In the genomic region with DNA sequence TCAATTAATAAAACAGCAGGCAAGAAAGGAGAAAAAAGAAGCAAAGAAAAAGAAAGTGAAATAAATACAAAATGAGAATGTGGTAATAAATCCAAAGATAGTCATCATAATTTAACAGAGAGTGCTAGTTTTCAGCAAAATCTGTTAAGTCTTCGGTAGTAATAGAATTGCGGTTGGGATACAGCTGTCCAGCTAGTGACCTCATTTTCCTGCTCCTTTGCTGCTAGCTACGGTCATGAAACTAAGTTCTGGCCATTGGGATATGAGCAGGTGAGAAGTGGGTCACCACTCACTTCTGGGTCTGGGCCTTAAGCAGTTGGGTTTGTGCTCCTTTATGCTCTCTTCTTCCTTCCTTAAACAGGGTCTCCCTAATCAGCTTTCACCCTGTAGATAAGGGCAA, we compare ENCODE assay signal across 28 cellular contexts.
"Had no signal": no experiment of that assay in that cellular context is flagged by ENCODE, and none has a peak within 500 bp of the region (broad histone marks: within the 10 kb centered on the region; RNA-seq: fewer than 3 reads in every experiment).

No MANE protein-coding gene starts in this region.

- H3K36me3 ChIP-seq: left ventricle myocardium inferior, pancreas, prostate gland, spleen, suprapubic skin, thoracic aorta, tibial artery, upper lobe of right lung had no signal

- H3K9me3 ChIP-seq: pancreas, prostate gland, thoracic aorta, tibial artery, upper lobe of right lung had no signal

- H3K4me1 ChIP-seq: upper lobe of right lung had no signal

- H3K9me3 Mint-ChIP-seq: stimulated activated effector memory CD8-positive, alpha-beta T cell treated with anti-CD3 and anti-CD28 coated beads, Interleukin-12 subunit alpha, Interleukin-12 subunit beta, amount 100 ng/mL, for 72 hours had no signal

- H3K4me3 Mint-ChIP-seq: immature natural killer cell; mesothelial cell of epicardium; naive thymus-derived CD4-positive, alpha-beta T cell; natural killer cell treated with Interleukin-12 subunit alpha and Interleukin-12 subunit beta and Interleukin-15 and Interleukin-18, amount 100 ng/mL, for 72 hours; stimulated activated effector memory CD8-positive, alpha-beta T cell treated with anti-CD3 and anti-CD28 coated beads, Interleukin-12 subunit alpha, Interleukin-12 subunit beta, amount 100 ng/mL, for 72 hours; stimulated activated naive CD8-positive, alpha-beta T cell treated with anti-CD3 and anti-CD28 coated beads, Interleukin-15, Interleukin-2, amounts not matched to agents 100 ng/mL and 50 ng/mL, for 24 hours had no signal

- H3K27ac ChIP-seq: left ventricle myocardium inferior, pancreas, prostate gland, spleen, suprapubic skin, thoracic aorta, tibial artery, upper lobe of right lung had no signal

- H3K27ac Mint-ChIP-seq: immature natural killer cell; mesothelial cell of epicardium; naive thymus-derived CD4-positive, alpha-beta T cell; natural killer cell treated with Interleukin-12 subunit alpha and Interleukin-12 subunit beta and Interleukin-15 and Interleukin-18, amount 100 ng/mL, for 72 hours; stimulated activated effector memory CD8-positive, alpha-beta T cell treated with anti-CD3 and anti-CD28 coated beads, Interleukin-12 subunit alpha, Interleukin-12 subunit beta, amount 100 ng/mL, for 72 hours; stimulated activated naive CD8-positive, alpha-beta T cell treated with anti-CD3 and anti-CD28 coated beads, Interleukin-15, Interleukin-2, amounts not matched to agents 100 ng/mL and 50 ng/mL, for 24 hours had no signal

- H3K27me3 ChIP-seq: pancreas, suprapubic skin, tibial artery, upper lobe of right lung had no signal

- FAIRE-seq: islet of Langerhans, pancreas, urothelium cell line had no signal

- ATAC-seq: naive thymus-derived CD4-positive, alpha-beta T cell; natural killer cell treated with Interleukin-12 subunit alpha and Interleukin-12 subunit beta and Interleukin-15 and Interleukin-18, amount 100 ng/mL, for 72 hours; pancreas; right cardiac atrium; sciatic nerve; stimulated activated effector memory CD8-positive, alpha-beta T cell treated with anti-CD3 and anti-CD28 coated beads, Interleukin-12 subunit alpha, Interleukin-12 subunit beta, amount 100 ng/mL, for 72 hours; upper lobe of right lung had no signal

- H3K4me3 ChIP-seq: left ventricle myocardium inferior, lung, pancreas, prostate gland, spleen, suprapubic skin, thoracic aorta, tibial artery, upper lobe of right lung had no signal

- H3K36me3 Mint-ChIP-seq: naive thymus-derived CD4-positive, alpha-beta T cell had no signal

- DNase-seq: hypothalamus; immature natural killer cell; left ventricle myocardium inferior; mesendoderm; naive thymus-derived CD4-positive, alpha-beta T cell; nucleus accumbens; pancreas; posterior cingulate gyrus; retina; right cardiac atrium; small intestine; spleen; stimulated activated CD4-positive, alpha-beta T cell treated with anti-CD3 and anti-CD28 coated beads, Interleukin-4, amount 100 ng/mL, for 24 hours; stimulated activated naive CD4-positive, alpha-beta T cell; tibial artery; trophoblast cell; upper lobe of right lung had no signal
